28 cellular contexts compared by ENCODE assay signal in genomic region chr5:106880656-106881055, GRCh38.
A peak's percentile ranks its signal among the peaks of the same experiment; 100 is the strongest.
DNase-seq lines count a peak whose midpoint lies in the region; ATAC-seq, FAIRE-seq and TF ChIP-seq lines count a peak whose summit lies in the region.
"Had no signal": no experiment of that assay in that cellular context is flagged by ENCODE, and none has a peak within 500 bp of the region (broad histone marks: within the 10 kb centered on the region; RNA-seq: fewer than 3 reads in every experiment).

No MANE protein-coding gene starts in this region.

- H3K4me3 ChIP-seq in Caco-2 (ENCODE audit: low read depth, low read length) (no peak overlapping the region), bronchial epithelial cell (ENCODE audit: low read depth, low read length) (no peak overlapping the region), brain microvascular endothelial cell (ENCODE audit: low read depth, low read length) (no peak overlapping the region)
- H3K4me3 ChIP-seq: gastroesophageal sphincter, left ventricle myocardium inferior, pancreas, skin epidermis, uterus had no signal

- FAIRE-seq in bronchial epithelial cell (lab: Jason Lieb, UNC), result peak; percentile 95
- FAIRE-seq: pancreas had no signal

- DNase-seq in Caco-2, result peak; percentile 30 to 47
- peak; percentile 97 for DNase-seq in bronchial epithelial cell (ENCODE audit: low read depth)
- DNase-seq in left colon, result no peak
- DNase-seq in NCI-H2029 (lab: John Stamatoyannopoulos, UW), result no peak
- DNase-seq in brain microvascular endothelial cell, result no peak
- no peak for DNase-seq in NCI-H524 treated with DMSO at 0.1 percent for 48 hours (lab: John Stamatoyannopoulos, UW)
- DNase-seq: activated CD4-positive, alpha-beta T cell treated with anti-CD3 and anti-CD28 coated beads for 36 hours; activated CD8-positive, alpha-beta T cell treated with anti-CD3 and anti-CD28 coated beads, Interleukin-2, amount 10 ng/mL, durations not matched to agents 7 days and 5 days; amygdala; CD4-positive, alpha-beta T cell; EL; GOT3; left ventricle myocardium inferior; mesendoderm; NCI-H1436 treated with DMSO at 0.1 percent for 48 hours; NCI-H446 treated with DMSO at 0.1 percent for 48 hours; pancreas; retina; Right ventricle myocardium superior; stimulated activated CD4-positive, alpha-beta T cell treated with anti-CD3 and anti-CD28 coated beads, Interleukin-1b, Interleukin-23, amount 100 ng/mL, for 48 hours; stimulated activated naive CD4-positive, alpha-beta T cell treated with Interleukin-2 at 50 U/mL for 16 hours; uterus had no signal

- CTCF ChIA-PET in Caco-2 (lab: Charles Lee), result no interaction called here

- TF ChIP-seq RAD21 in Ishikawa (IDR thresholded peaks at IDR 0.05; ENCODE audit: low read depth), result no peak

- H3K36me3 Mint-ChIP-seq in Caco-2 (ENCODE audit: insufficient read depth, unreplicated experiment), result no peaks in the 10 kb centered on the region
- H3K36me3 Mint-ChIP-seq: activated naive CD4-positive, alpha-beta T cell treated with anti-CD3 and anti-CD28 coated beads, Interleukin-2, amount 50 U/mL, for 24 hours had no signal

- in situ Hi-C loops in brain microvascular endothelial cell (cut with HindIII; ENCODE audit: low pct_ligation_motif_present, low sequenced_read_pairs), result no loop called here

- peaks cover 11% of the 10 kb centered on the region; the same call in 1 of the 2 replicates for H3K9me3 ChIP-seq in Caco-2
- H3K9me3 ChIP-seq: gastroesophageal sphincter, left ventricle myocardium inferior, pancreas, uterus had no signal

- intact Hi-C loops in Caco-2 (cut with micrococcal nuclease; ENCODE audit: unreplicated experiment), result no loop called here
- intact Hi-C loops in left colon (cut with DNase I, micrococcal nuclease), result no loop called here

- H3K27me3 ChIP-seq in Caco-2 (replicated peaks; ENCODE audit: control insufficient read depth, insufficient read depth, low read length) (no peaks in the 10 kb centered on the region), bronchial epithelial cell (ENCODE audit: control insufficient read depth, insufficient read depth, low read length) (no peaks in the 10 kb centered on the region), brain microvascular endothelial cell (replicated peaks) (no peaks in the 10 kb centered on the region)
- H3K27me3 ChIP-seq: gastroesophageal sphincter, pancreas, uterus had no signal

- no peak overlapping the region for H3K4me3 Mint-ChIP-seq in Caco-2 (ENCODE audit: unreplicated experiment)
- H3K4me3 Mint-ChIP-seq: activated CD4-positive, alpha-beta T cell treated with anti-CD3 and anti-CD28 coated beads for 36 hours; activated CD8-positive, alpha-beta T cell treated with anti-CD3 and anti-CD28 coated beads, Interleukin-2, amount 10 ng/mL, durations not matched to agents 7 days and 5 days; activated naive CD4-positive, alpha-beta T cell treated with anti-CD3 and anti-CD28 coated beads, Interleukin-2, amount 50 U/mL, for 24 hours; CD4-positive, alpha-beta T cell; neural crest cell had no signal

- H3K27me3 Mint-ChIP-seq in Caco-2 (ENCODE audit: insufficient read depth, unreplicated experiment), result no peaks in the 10 kb centered on the region
- H3K27me3 Mint-ChIP-seq: activated CD4-positive, alpha-beta T cell treated with anti-CD3 and anti-CD28 coated beads for 36 hours; activated naive CD4-positive, alpha-beta T cell treated with anti-CD3 and anti-CD28 coated beads, Interleukin-2, amount 50 U/mL, for 24 hours; CD4-positive, alpha-beta T cell had no signal

- TF ChIP-seq CTCF in Caco-2 (IDR thresholded peaks at IDR 0.05; ENCODE audit: insufficient read depth in 1 of 2, low read depth in 1 of 2, low read length in 1 of 2, severe bottlenecking in 1 of 2, unreplicated experiment in 1 of 2), result no peak
- no peak for TF ChIP-seq CTCF in bronchial epithelial cell (IDR thresholded peaks at IDR 0.05; ENCODE audit: insufficient read depth, low read length, severe bottlenecking)
- no peak for TF ChIP-seq CTCF in brain microvascular endothelial cell (IDR thresholded peaks at IDR 0.05; ENCODE audit: low read depth, low read length, missing control alignments)

- peak overlapping the region; percentile 10 for H3K27ac Mint-ChIP-seq in Caco-2 (ENCODE audit: unreplicated experiment)
- H3K27ac Mint-ChIP-seq: activated CD4-positive, alpha-beta T cell treated with anti-CD3 and anti-CD28 coated beads for 36 hours; activated CD8-positive, alpha-beta T cell treated with anti-CD3 and anti-CD28 coated beads, Interleukin-2, amount 10 ng/mL, durations not matched to agents 7 days and 5 days; activated naive CD4-positive, alpha-beta T cell treated with anti-CD3 and anti-CD28 coated beads, Interleukin-2, amount 50 U/mL, for 24 hours; CD4-positive, alpha-beta T cell had no signal

- ATAC-seq in left colon, result peak; percentile 61
- ATAC-seq in GM18520 (IDR thresholded peaks at IDR 0.05; ENCODE audit: unreplicated experiment), result no peak
- ATAC-seq: activated CD4-positive, alpha-beta T cell treated with anti-CD3 and anti-CD28 coated beads for 36 hours; activated CD8-positive, alpha-beta T cell treated with anti-CD3 and anti-CD28 coated beads, Interleukin-2, amount 10 ng/mL, durations not matched to agents 7 days and 5 days; gastroesophageal sphincter; pancreas had no signal

- no peaks in the 10 kb centered on the region for H3K36me3 ChIP-seq in Caco-2 (ENCODE audit: control insufficient read depth, insufficient read depth, low read length)
- H3K36me3 ChIP-seq in bronchial epithelial cell (ENCODE audit: control insufficient read depth, insufficient read depth, low read length), result no peaks in the 10 kb centered on the region
- no peaks in the 10 kb centered on the region for H3K36me3 ChIP-seq in brain microvascular endothelial cell (replicated peaks)
- H3K36me3 ChIP-seq: gastroesophageal sphincter, left ventricle myocardium inferior, pancreas, uterus had no signal

- H3K27ac ChIP-seq in brain microvascular endothelial cell, result no peak overlapping the region
- H3K27ac ChIP-seq: gastroesophageal sphincter, left ventricle myocardium inferior, pancreas, skin epidermis, uterus had no signal

- H3K4me1 Mint-ChIP-seq in Caco-2 (ENCODE audit: low read depth, unreplicated experiment), result peaks cover 15% of the 10 kb centered on the region
- H3K4me1 Mint-ChIP-seq: activated CD4-positive, alpha-beta T cell treated with anti-CD3 and anti-CD28 coated beads for 36 hours; activated naive CD4-positive, alpha-beta T cell treated with anti-CD3 and anti-CD28 coated beads, Interleukin-2, amount 50 U/mL, for 24 hours; neural crest cell had no signal

- no TSS peak for BruUV-seq in Caco-2 (replicated peaks; lab: Mats Ljungman, UMichigan)

- H3K4me1 ChIP-seq in Caco-2, result no peaks in the 10 kb centered on the region; the same call in 1 of the 2 replicates
- H3K4me1 ChIP-seq: gastroesophageal sphincter, left ventricle myocardium inferior, pancreas, uterus had no signal

- POLR2A ChIA-PET in Caco-2 (lab: Charles Lee), result no interaction called here

- H3K9me3 Mint-ChIP-seq in Caco-2 (ENCODE audit: unreplicated experiment), result no peaks in the 10 kb centered on the region
- H3K9me3 Mint-ChIP-seq: activated naive CD4-positive, alpha-beta T cell treated with anti-CD3 and anti-CD28 coated beads, Interleukin-2, amount 50 U/mL, for 24 hours had no signal

- no peak for TF ChIP-seq EP300 in Ishikawa (IDR thresholded peaks at IDR 0.05; ENCODE audit: borderline replicate concordance)

TF ChIP-seq in Ishikawa, 13 proteins besides CTCF, POLR2A, EP300 and RAD21:
- TF ChIP-seq CEBPB (IDR thresholded peaks at IDR 0.05) (peak; percentile 51; the same call in 1 of the 2 replicates), TEAD4 (IDR thresholded peaks at IDR 0.05) (no peak), REST (IDR thresholded peaks at IDR 0.05; ENCODE audit: low read depth) (no peak), CREB1 (IDR thresholded peaks at IDR 0.05; ENCODE audit: low read depth) (no peak), FOXM1 (IDR thresholded peaks at IDR 0.05; ENCODE audit: borderline replicate concordance, low read depth) (no peak), NFIC (IDR thresholded peaks at IDR 0.05) (no peak), EGR1 (IDR thresholded peaks at IDR 0.05) (no peak)

Comparison
In these comparisons a context has a peak if more than half of its experiments do, and no peak if none do; other contexts are left out.
1. DNase-seq: peak in Caco-2 (2 of 2) and bronchial epithelial cell (single experiment); none in left colon (0 of 2), NCI-H2029 (single experiment), brain microvascular endothelial cell (single experiment) and NCI-H524 treated with DMSO at 0.1 percent for 48 hours (single experiment).